Comparison of ENCODE assay signal across 8 cellular contexts in the genomic region with DNA sequence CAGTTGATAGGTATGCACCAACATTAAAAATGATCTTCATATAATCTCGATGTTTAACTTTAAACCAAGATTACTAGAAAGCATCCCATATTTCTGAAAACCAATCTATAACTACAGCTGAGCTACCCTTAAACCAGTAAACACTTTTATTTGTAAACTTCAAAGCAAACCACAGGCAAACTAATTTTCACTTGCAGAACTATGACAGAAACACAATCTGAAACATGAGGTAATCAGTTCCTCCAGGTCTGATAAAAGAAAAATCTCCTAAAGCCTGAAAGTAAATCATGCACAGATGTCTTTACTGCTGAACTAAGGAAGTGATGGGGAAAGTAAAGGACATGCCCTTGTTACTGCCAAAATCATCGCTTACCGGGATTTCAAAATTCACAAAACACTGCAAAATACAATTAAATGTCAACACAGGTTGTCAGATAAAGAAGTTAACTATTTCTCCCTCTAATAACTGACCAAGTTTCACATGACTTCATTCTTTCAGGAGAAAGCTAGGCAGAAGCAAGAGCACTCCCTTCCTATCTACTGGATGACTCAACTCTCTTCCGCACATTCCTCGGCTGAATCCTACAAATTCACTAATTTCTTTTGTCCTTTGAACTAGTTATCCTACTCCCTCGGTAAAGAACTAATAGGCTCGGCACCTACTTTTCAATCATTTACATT. TPM values are rescaled to one million over a fixed set of nuclear protein-coding genes. Genes with fewer than 3 reads are reported as not detected.
DNase-seq lines count a peak whose midpoint lies in the region; ATAC-seq and TF ChIP-seq lines count a peak whose summit lies in the region.

No MANE protein-coding gene starts in this region.

- H3K36me3 Mint-ChIP-seq in activated CD8-positive, alpha-beta T cell treated with anti-CD3 and anti-CD28 coated beads for 36 hours (ENCODE audit: low read depth) = peaks cover 6% of the 10 kb centered on the region

- H3K27me3 ChIP-seq in skeletal muscle satellite cell (ENCODE audit: control insufficient read depth, insufficient read depth, low read length) = no peaks in the 10 kb centered on the region

- H3K27me3 Mint-ChIP-seq in activated CD8-positive, alpha-beta T cell treated with anti-CD3 and anti-CD28 coated beads for 36 hours = no peaks in the 10 kb centered on the region

- H3K4me3 Mint-ChIP-seq in activated CD8-positive, alpha-beta T cell treated with anti-CD3 and anti-CD28 coated beads for 36 hours = peak overlapping the region; percentile 85

- ATAC-seq in activated CD8-positive, alpha-beta T cell treated with anti-CD3 and anti-CD28 coated beads for 36 hours = peak; percentile 4
- ATAC-seq in GM19455 (IDR thresholded peaks at IDR 0.05; ENCODE audit: unreplicated experiment) = no peak

- peaks cover 26% of the 10 kb centered on the region for H3K4me1 ChIP-seq in skeletal muscle satellite cell (ENCODE audit: control insufficient read depth, insufficient read depth, low read length)

- no peaks in the 10 kb centered on the region for H3K9me3 Mint-ChIP-seq in activated CD8-positive, alpha-beta T cell treated with anti-CD3 and anti-CD28 coated beads for 36 hours

- H3K4me2 ChIP-seq in skeletal muscle satellite cell (ENCODE audit: low read length) = peak overlapping the region; percentile 82

- CTCF ChIA-PET in activated CD8-positive, alpha-beta T cell treated with anti-CD3 and anti-CD28 coated beads for 36 hours (lab: Charles Lee) = interaction anchor here (0.8 to 1.7 kb wide), 6 partner anchors 19 to 141 kb away, joined by 3 to 5 read pairs (median 4); no protein-coding TSS in a partner anchor

- H3K9me3 ChIP-seq in skeletal muscle satellite cell (replicated peaks; ENCODE audit: low read length) = no peaks in the 10 kb centered on the region

- H3K36me3 ChIP-seq in skeletal muscle satellite cell (ENCODE audit: insufficient read depth, low read length) = no peaks in the 10 kb centered on the region

- peak overlapping the region; percentile 92 for H3K4me3 ChIP-seq in skeletal muscle satellite cell (ENCODE audit: low read length)

- DNase-seq in NCI-H2227 (lab: John Stamatoyannopoulos, UW; ENCODE audit: unreplicated experiment) = peak; percentile 13
- DNase-seq in NCI-H2227 treated with DMSO at 0.1 percent for 48 hours (lab: John Stamatoyannopoulos, UW) = no peak
- DNase-seq in HS-5 (ENCODE audit: low read depth) = peak; percentile 62
- DNase-seq in activated CD8-positive, alpha-beta T cell treated with anti-CD3 and anti-CD28 coated beads for 36 hours = no peak
- DNase-seq in hepatic stellate cell (ENCODE audit: low spot score) = peak; percentile 74
- no peak for DNase-seq in nucleus accumbens (lab: John Stamatoyannopoulos, UW)

- POLR2A ChIA-PET in activated CD8-positive, alpha-beta T cell treated with anti-CD3 and anti-CD28 coated beads for 36 hours (lab: Charles Lee) = interaction anchor here (0.9 to 4.4 kb wide), 10 partner anchors 15 to 858 kb away, joined by 3 to 21 read pairs (median 5); no protein-coding TSS in a partner anchor

- H3K4me1 Mint-ChIP-seq in activated CD8-positive, alpha-beta T cell treated with anti-CD3 and anti-CD28 coated beads for 36 hours (ENCODE audit: low read depth) = peaks cover 35% of the 10 kb centered on the region

- H3K27ac Mint-ChIP-seq in activated CD8-positive, alpha-beta T cell treated with anti-CD3 and anti-CD28 coated beads for 36 hours = peak overlapping the region; percentile 97

- intact Hi-C loops in activated CD8-positive, alpha-beta T cell treated with anti-CD3 and anti-CD28 coated beads for 36 hours (cut with micrococcal nuclease) = loop anchor here (5.0 to 10.0 kb wide), 2 partner anchors 83 to 140 kb away; no protein-coding TSS in a partner anchor

- peak overlapping the region; percentile 86 for H3K9ac ChIP-seq in skeletal muscle satellite cell (ENCODE audit: low read depth, low read length)

- TF ChIP-seq CTCF in activated CD8-positive, alpha-beta T cell treated with anti-CD3 and anti-CD28 coated beads for 36 hours (IDR thresholded peaks at IDR 0.05) = no peak

RNA-seq across cellular contexts. Expression of a gene that starts 1.5 kb away (rescaled TPM):
- 10 to 100 TPM; 20.8 to 21.7 TPM for total RNA-seq in activated CD8-positive, alpha-beta T cell treated with anti-CD3 and anti-CD28 coated beads for 36 hours
- 20.1 and 27.1 TPM in 2 replicates for total RNA-seq in skeletal muscle satellite cell (2012; rRNA removed)

Comparison
In these comparisons a context has a peak if more than half of its experiments do, and no peak if none do; other contexts are left out.
1. DNase-seq: peak in NCI-H2227 (single experiment), HS-5 (single experiment) and hepatic stellate cell (single experiment); none in NCI-H2227 treated with DMSO at 0.1 percent for 48 hours (single experiment), activated CD8-positive, alpha-beta T cell treated with anti-CD3 and anti-CD28 coated beads for 36 hours (single experiment) and nucleus accumbens (0 of 56).